ENCODE assay signal across 8 cellular contexts in genomic region chrX:10620121-10620699, GRCh38. TPM values are rescaled to one million over a fixed set of nuclear protein-coding genes. Genes with fewer than 3 reads are reported as not detected.
A peak's percentile ranks its signal among the peaks of the same experiment; 100 is the strongest.
DNase-seq lines count a peak whose midpoint lies in the region; ATAC-seq, FAIRE-seq and TF ChIP-seq lines count a peak whose summit lies in the region.

Gene MID1, minus strand, starts transcription at chrX:10620585. Its CDS starts 53,038 bp downstream, at chrX:10567547.

- H3F3A ChIP-seq in GM23248 (ENCODE audit: insufficient read depth), result no peaks in the 10 kb centered on the region

- RAD21 ChIA-PET in GM12878 (lab: Charles Lee; ENCODE audit: unreplicated experiment), result interaction anchor here (4.3 kb wide), 1 partner anchor 430 kb away, joined by 21 read pairs; no protein-coding TSS in a partner anchor

- H4K20me1 ChIP-seq in GM23248 (ENCODE audit: insufficient read depth), result no peaks in the 10 kb centered on the region
- H4K20me1 ChIP-seq in GM12878 (ENCODE audit: control insufficient read depth, insufficient read depth), result no peaks in the 10 kb centered on the region

- SMC1A ChIA-PET in GM12878 (lab: Charles Lee; ENCODE audit: uncharacterized antibody, unreplicated experiment), result interaction anchor here (1.6 to 2.1 kb wide), 3 partner anchors 31 to 430 kb away, joined by 4 to 12 read pairs (median 7); no protein-coding TSS in a partner anchor

- H3K4me3 ChIP-seq in AG09309 (ENCODE audit: control insufficient read depth, low read depth, low read length) (peak within 1 kb of the TSS; percentile 68), GM23248 (peak within 1 kb of the TSS; percentile 89), GM12878 (peak within 1 kb of the TSS; percentile 8; the same call in 1 of the 2 replicates)

- H3K79me2 ChIP-seq in GM23248 (ENCODE audit: insufficient read depth), result peaks cover 33% of the 10 kb centered on the region
- H3K79me2 ChIP-seq in GM12878 (ENCODE audit: control insufficient read depth, insufficient read depth, low read length), result no peaks in the 10 kb centered on the region

- H3K27me3 ChIP-seq in GM23248 (replicated peaks; ENCODE audit: insufficient read depth), result no peaks in the 10 kb centered on the region
- H3K27me3 ChIP-seq in GM12878 (replicated peaks in 1 of 2; ENCODE audit: control insufficient read depth in 2 of 2, insufficient read depth in 2 of 2, low read length in 1 of 2), result peaks cover 0 to 5% of the 10 kb centered on the region in 2 experiments

- FAIRE-seq in GM12878 (lab: Jason Lieb, UNC), result no peak

- no peak for TF ChIP-seq POLR2A in GM12878 (IDR thresholded peaks at IDR 0.05; ENCODE audit: low read depth, low read length)

- H3K4me2 ChIP-seq in GM23248 (ENCODE audit: unreplicated experiment) (peak within 1 kb of the TSS; percentile 96), GM12878 (ENCODE audit: control insufficient read depth, insufficient read depth) (peak within 1 kb of the TSS; percentile 21)

- in situ Hi-C loops in GM23248 (cut with MboI), result loop anchor here (25.0 kb wide), 1 partner anchor 408 kb away; no protein-coding TSS in a partner anchor
- in situ Hi-C loops in GM12878 (cut with MboI), result loop anchor here (25.0 kb wide), 1 partner anchor 633 kb away; no protein-coding TSS in a partner anchor

- no peaks in the 10 kb centered on the region for H3K9me3 ChIP-seq in GM23248 (ENCODE audit: low read depth)
- H3K9me3 ChIP-seq in GM12878 (replicated peaks; ENCODE audit: control insufficient read depth, insufficient read depth, low read length), result no peaks in the 10 kb centered on the region

- no peak for TF ChIP-seq RAD21 in GM12878 (IDR thresholded peaks at IDR 0.05; ENCODE audit: insufficient read depth, low read depth, low read length)

- H3K27ac ChIP-seq in GM23248, result peak within 1 kb of the TSS; percentile 65
- H3K27ac ChIP-seq in GM12878 (ENCODE audit: control insufficient read depth, insufficient read depth), result no peak within 1 kb of the TSS

- DNase-seq in AG09309 (ENCODE audit: low read depth) (no peak), GM23248 (peak; percentile 75), NCI-H446 treated with DMSO at 0.1 percent for 48 hours (lab: John Stamatoyannopoulos, UW) (peak; percentile 14), GM12878 (ENCODE audit: low read depth, low spot score) (no peak), hypothalamus (lab: John Stamatoyannopoulos, UW) (peak in 41 of 51 donors; percentile 1 to 62 (median 34)), pulmonary artery endothelial cell (ENCODE audit: low read depth, low spot score) (peak; percentile 33)

- peak within 1 kb of the TSS; percentile 81 for H3K9ac ChIP-seq in GM23248
- H3K9ac ChIP-seq in GM12878 (ENCODE audit: control insufficient read depth, insufficient read depth, low read length), result no peak within 1 kb of the TSS

- WGBS in GM23248 (ENCODE audit: low coverage in 1 of 2, low lambda C conversion rate in 2 of 2, missing lambda C conversion rate in 2 of 2), 2 experiments, result 0 to 1% methylated on average over 22 of the region's 46 CpGs
- WGBS in GM12878 (ENCODE audit: insufficient coverage, insufficient replicate concordance, low lambda C conversion rate, missing lambda C conversion rate), result 30% methylated on average over 38 of the region's 46 CpGs

- POLR2A ChIA-PET in GM12878 (lab: Charles Lee), result no interaction called here

- intact Hi-C loops in GM12878 (cut with micrococcal nuclease; ENCODE audit: unreplicated experiment), result no loop called here

- BruUV-seq in GM12878 (replicated peaks; lab: Mats Ljungman, UMichigan), result no TSS peak

- no peaks in the 10 kb centered on the region for H3K36me3 ChIP-seq in GM23248 (ENCODE audit: low read depth)
- H3K36me3 ChIP-seq in GM12878 (ENCODE audit: control insufficient read depth in 2 of 2, insufficient read depth in 2 of 2, low read length in 1 of 2), result no peaks in the 10 kb centered on the region

- no peak for ATAC-seq in GM12878
- no peak for ATAC-seq in HG03469 (IDR thresholded peaks at IDR 0.05; ENCODE audit: unreplicated experiment)
- ATAC-seq in HG02798 (IDR thresholded peaks at IDR 0.05; ENCODE audit: poor library complexity, unreplicated experiment), result no peak

- CTCF ChIA-PET in GM12878 (lab: Yijun Ruan, JAX), result interaction anchor here (1.4 to 6.0 kb wide), 3 partner anchors 12 to 433 kb away, joined by 3 to 79 read pairs (median 3); no protein-coding TSS in a partner anchor

- H3K9me2 ChIP-seq in GM23248 (ENCODE audit: insufficient read depth), result no peaks in the 10 kb centered on the region

- no peak for TF ChIP-seq CTCF in AG09309 (IDR thresholded peaks at IDR 0.05; ENCODE audit: control insufficient read depth, insufficient read depth, low read depth, low read length, missing control alignments)
- TF ChIP-seq CTCF in GM12878 (IDR thresholded peaks at IDR 0.05 in 2 of 3, conservative IDR thresholded peaks at IDR 0.05 in 1 of 3; ENCODE audit: control insufficient read depth in 2 of 3, extremely low read depth in 1 of 3, insufficient read depth in 1 of 3, low read depth in 3 of 3, low read length in 3 of 3), result no peak

- TF ChIP-seq EP300 in GM12878 (IDR thresholded peaks at IDR 0.05; ENCODE audit: borderline replicate concordance in 1 of 2, control insufficient read depth in 1 of 2, low read depth in 2 of 2, low read length in 2 of 2), result no peak

- peak within 1 kb of the TSS; percentile 87 for H2AFZ ChIP-seq in GM23248
- H2AFZ ChIP-seq in GM12878 (ENCODE audit: control insufficient read depth, low read depth, low read length), result peak within 1 kb of the TSS; percentile 31

- H3K4me1 ChIP-seq in GM23248 (ENCODE audit: insufficient read depth) (peaks cover 27% of the 10 kb centered on the region), GM12878 (ENCODE audit: control insufficient read depth, insufficient read depth, low read length) (no peaks in the 10 kb centered on the region)

TF ChIP-seq in GM12878, 131 proteins besides CTCF, POLR2A, EP300 and RAD21:
- no peak for TF ChIP-seq TBL1XR1 (IDR thresholded peaks at IDR 0.05; ENCODE audit: low read depth, low read length)
- TF ChIP-seq NBN (IDR thresholded peaks at IDR 0.05), result no peak
- TF ChIP-seq KLF5 (IDR thresholded peaks at IDR 0.05; ENCODE audit: partially characterized antibody), result no peak
- TF ChIP-seq ZBTB4 (CRISPR knock-in tag; IDR thresholded peaks at IDR 0.05), result no peak
- no peak for TF ChIP-seq IRF4 (IDR thresholded peaks at IDR 0.05; ENCODE audit: low read depth, low read length)
- TF ChIP-seq CBX5 (IDR thresholded peaks at IDR 0.05; ENCODE audit: low read depth), result no peak
- TF ChIP-seq BMI1 (IDR thresholded peaks at IDR 0.05; ENCODE audit: borderline replicate concordance), result no peak
- no peak for TF ChIP-seq IKZF2 (IDR thresholded peaks at IDR 0.05)
- TF ChIP-seq NFYA (IDR thresholded peaks at IDR 0.05; ENCODE audit: borderline replicate concordance, low read depth, low read length), result no peak

RNA-seq across cellular contexts. Expression of gene MID1, which starts in this region (rescaled TPM):
- 5.1 and 5.6 TPM in 2 replicates for total RNA-seq in GM23248 (2014; rRNA removed; shearing (Covaris generic))
- polyA plus RNA-seq in GM23248 (2016; fragmentation: Nextera tagmentation; extraction: Ambion mirVana), result 5.9 and 6.5 TPM in 2 replicates
- total RNA-seq in GM12878 (2013; cell fraction: nucleolus; rRNA removed), result 1.7 and 2.6 TPM in 2 replicates
- 0.16 and 0.17 TPM in 2 replicates for total RNA-seq in GM12878 (2014; rRNA removed)
- total RNA-seq in GM12878 (2014; rRNA removed; fragmentation: Illumina TruSeq; extraction: Trizol), result 0.04 and 0.05 TPM in 2 replicates
- total RNA-seq in GM12878 (2021), result 0.13 and 0.51 TPM in 2 replicates
- not detected for polyA plus RNA-seq in GM12878 (2011; ENCODE audit: low read depth)
- 0.14 TPM in 2 replicates for polyA plus RNA-seq in GM12878 (2011; rRNA removed)
- 0.13 and 0.18 TPM in 2 replicates for polyA plus RNA-seq in GM12878 (2011; cell fraction: cytosol; rRNA removed)
- 0.40 and 0.56 TPM in 2 replicates for polyA plus RNA-seq in GM12878 (2011; cell fraction: nucleus; rRNA removed)
- 0.07 and 0.18 TPM in 2 replicates for polyA plus RNA-seq in GM12878 (2012)
- 0.07 and 0.38 TPM in 2 replicates for polyA plus RNA-seq in GM12878 (2014; fragmentation: Illumina TruSeq; extraction: Trizol)
- under 1 TPM; 0.04 to 0.13 TPM for polyA plus RNA-seq in GM12878 (2014; fragmentation: Nextera tagmentation; extraction: Ambion mirVana)
- polyA plus RNA-seq in GM12878 (2014; rRNA removed), result 0.03 and 0.15 TPM in 2 replicates
- polyA plus RNA-seq in GM12878 (2016; fragmentation: Nextera tagmentation; extraction: Ambion mirVana), result under 1 TPM in 1 of 2 experiments, not detected in 1; 0.16 TPM
- polyA minus RNA-seq in GM12878 (2011; rRNA and poly(A)+ RNA removed), result 0.62 and 2.0 TPM in 2 replicates
- polyA minus RNA-seq in GM12878 (2011; cell fraction: cytosol; rRNA and poly(A)+ RNA removed), result 1.1 TPM in 1 of 2 replicates, not detected in the other
- 0.36 and 0.38 TPM in 2 replicates for polyA minus RNA-seq in GM12878 (2011; cell fraction: nucleus; rRNA and poly(A)+ RNA removed)
- 11.4 and 19.9 TPM in 2 replicates for total RNA-seq in pulmonary artery endothelial cell

Comparison
In these comparisons a context has a peak if more than half of its experiments do, and no peak if none do; other contexts are left out.
1. DNase-seq: peak in GM23248 (single experiment), NCI-H446 treated with DMSO at 0.1 percent for 48 hours (single experiment), hypothalamus (41 of 51) and pulmonary artery endothelial cell (single experiment); none in AG09309 (single experiment) and GM12878 (single experiment).
2. H3K4me3 ChIP-seq: peak in every context shown above with its lines; median percentile 89 in GM23248; 68 in AG09309; 8 in GM12878.